8 cellular contexts compared by ENCODE assay signal in genomic region chr9:22139261-22139660, GRCh38.
"Had no signal": no experiment of that assay in that cellular context is flagged by ENCODE, and none has a peak within 500 bp of the region (broad histone marks: within the 10 kb centered on the region; RNA-seq: fewer than 3 reads in every experiment).

No MANE protein-coding gene starts in this region.

- H3K9me3 ChIP-seq: HAP-1 had no signal

- H3K36me3 ChIP-seq: HAP-1 had no signal

- FAIRE-seq: HTR-8/SVneo, K562 had no signal

- H3K27ac ChIP-seq: GM23248 had no signal

- H3K4me3 ChIP-seq: GM23248, HAP-1, K562 had no signal

- DNase-seq: GM23248, GOT3, H7, KG1 had no signal

- H2AFZ ChIP-seq: GM23248 had no signal

- H3K9ac ChIP-seq: GM23248 had no signal

- ATAC-seq: HCT116, K562 had no signal
